In genomic region chr2:102703748-102704147, GRCh38 we compare ENCODE assay signal across 8 cellular contexts. TPM values are rescaled to one million over a fixed set of nuclear protein-coding genes. Genes with fewer than 3 reads are reported as not detected.
DNase-seq lines count a peak whose midpoint lies in the region; ATAC-seq, FAIRE-seq and TF ChIP-seq lines count a peak whose summit lies in the region.

No MANE protein-coding gene starts in this region.

- 0 out of 2 replicates have a peak, but pooled peaks have one; percentile 52 for TF ChIP-seq RAD21 in HepG2 (CRISPR knock-in tag; IDR thresholded peaks at IDR 0.05)

- H3K9me3 Mint-ChIP-seq in astrocyte (ENCODE audit: unreplicated experiment) = no peaks in the 10 kb centered on the region
- H3K9me3 Mint-ChIP-seq in activated T-helper 1 cell treated with anti-CD3 and anti-CD28 coated beads, Interleukin-12 subunit alpha, Interleukin-12 subunit beta, Interleukin-2, Interleukin-4 antibody, amounts not matched to agents 30 ng/mL and 10 ng/mL and 1 ng/mL, durations not matched to agents 14 hours and 24 hours and 36 hours = no peaks in the 10 kb centered on the region

- H3K4me3 ChIP-seq in astrocyte (ENCODE audit: insufficient read depth, low read depth, low read length) (no peak overlapping the region), HepG2 (replicated peaks in 1 of 3; ENCODE audit: insufficient read depth in 1 of 3, low read depth in 2 of 3, low read length in 3 of 3) (no peak overlapping the region), tibial artery (no peak overlapping the region)

- H3K36me3 ChIP-seq in astrocyte (ENCODE audit: insufficient read depth, low read length) (no peaks in the 10 kb centered on the region), HepG2 (replicated peaks in 1 of 2; ENCODE audit: control insufficient read depth in 1 of 2, insufficient read depth in 2 of 2, low read length in 2 of 2) (no peaks in the 10 kb centered on the region), tibial artery (no peaks in the 10 kb centered on the region)

- in situ Hi-C loops in HepG2 (cut with HindIII; ENCODE audit: extremely low pct_ligation_motif_present, low pct_unique_long_range_greater_than_20kb) = no loop called here

- H3K9me3 ChIP-seq in astrocyte (ENCODE audit: insufficient read depth, low read depth, low read length) (no peaks in the 10 kb centered on the region), HepG2 (ENCODE audit: low read length) (no peaks in the 10 kb centered on the region), tibial artery (no peaks in the 10 kb centered on the region)

- FAIRE-seq in astrocyte (lab: Jason Lieb, UNC) (no peak), HepG2 (lab: Jason Lieb, UNC) (peak; percentile 91)

- no TSS peak for BruUV-seq in HepG2 (replicated peaks; lab: Mats Ljungman, UMichigan)

- H3K4me2 ChIP-seq in astrocyte (ENCODE audit: low read length) = no peak overlapping the region
- H3K4me2 ChIP-seq in HepG2 (ENCODE audit: low read depth, low read length) = no peak overlapping the region

- TF ChIP-seq EP300 in HepG2 (IDR thresholded peaks at IDR 0.05; ENCODE audit: low read depth in 2 of 2, low read length in 2 of 2) = no peak
- no peak for TF ChIP-seq EP300 in HepG2 (CRISPR knock-in tag; IDR thresholded peaks at IDR 0.05; ENCODE audit: borderline replicate concordance)

- DNase-seq in SKM-1 treated with dmso at 0.1 percent for 144 hours (lab: John Stamatoyannopoulos, UW; ENCODE audit: unreplicated experiment) (peak; percentile 11), SKM-1 (lab: John Stamatoyannopoulos, UW; ENCODE audit: unreplicated experiment) (no peak), LHCN-M2 (ENCODE audit: low read depth) (peak; percentile 21), astrocyte (ENCODE audit: low read depth) (peak; percentile 2), HepG2 (ENCODE audit: low spot score) (peak; percentile 33), tibial artery (no peak)
- no peak for DNase-seq in activated CD4-positive, CD25-positive, alpha-beta regulatory T cell (lab: John Stamatoyannopoulos, UW)
- DNase-seq in activated T-helper 1 cell treated with anti-CD3 and anti-CD28 coated beads, Interleukin-12 subunit alpha, Interleukin-12 subunit beta, Interleukin-2, Interleukin-4 antibody, amounts not matched to agents 30 ng/mL and 10 ng/mL and 1 ng/mL, durations not matched to agents 14 hours and 24 hours and 36 hours (ENCODE audit: low spot score) = no peak

- no peak for TF ChIP-seq POLR2A in HepG2 (IDR thresholded peaks at IDR 0.05; ENCODE audit: insufficient read depth in 1 of 2, low read depth in 2 of 2, low read length in 2 of 2)

- ATAC-seq in HepG2 = peak; percentile 88

- H3K27me3 ChIP-seq in astrocyte (ENCODE audit: insufficient read depth, low read length) = no peaks in the 10 kb centered on the region
- no peaks in the 10 kb centered on the region for H3K27me3 ChIP-seq in HepG2 (ENCODE audit: control insufficient read depth in 1 of 2, insufficient read depth in 2 of 2, low read length in 2 of 2)
- peaks cover 0 to 4% of the 10 kb centered on the region in 2 donors for H3K27me3 ChIP-seq in tibial artery

- H3K4me1 ChIP-seq in astrocyte (ENCODE audit: insufficient read depth, low read length) (no peaks in the 10 kb centered on the region), HepG2 (ENCODE audit: insufficient read depth, low read length) (peaks cover 14% of the 10 kb centered on the region), tibial artery (no peaks in the 10 kb centered on the region)

- H3K9ac ChIP-seq in astrocyte (ENCODE audit: low read length) (no peak overlapping the region), HepG2 (ENCODE audit: insufficient read depth, low read depth, low read length) (no peak overlapping the region)

- H3K27ac ChIP-seq in astrocyte (ENCODE audit: low read depth, low read length) = no peak overlapping the region
- no peak overlapping the region for H3K27ac ChIP-seq in HepG2 (ENCODE audit: extremely low read length, insufficient read depth, low read length)
- no peak overlapping the region for H3K27ac ChIP-seq in tibial artery

- H3K36me3 Mint-ChIP-seq in astrocyte (ENCODE audit: low read depth, unreplicated experiment) = no peaks in the 10 kb centered on the region
- H3K36me3 Mint-ChIP-seq in activated T-helper 1 cell treated with anti-CD3 and anti-CD28 coated beads, Interleukin-12 subunit alpha, Interleukin-12 subunit beta, Interleukin-2, Interleukin-4 antibody, amounts not matched to agents 30 ng/mL and 10 ng/mL and 1 ng/mL, durations not matched to agents 14 hours and 24 hours and 36 hours (ENCODE audit: low read depth) = no peaks in the 10 kb centered on the region

- peaks cover 6% of the 10 kb centered on the region for H3K4me1 Mint-ChIP-seq in astrocyte (ENCODE audit: low read depth, unreplicated experiment)
- no peaks in the 10 kb centered on the region for H3K4me1 Mint-ChIP-seq in activated T-helper 1 cell treated with anti-CD3 and anti-CD28 coated beads, Interleukin-12 subunit alpha, Interleukin-12 subunit beta, Interleukin-2, Interleukin-4 antibody, amounts not matched to agents 30 ng/mL and 10 ng/mL and 1 ng/mL, durations not matched to agents 14 hours and 24 hours and 36 hours (ENCODE audit: low read depth)

- TF ChIP-seq CTCF in astrocyte (IDR thresholded peaks at IDR 0.05; ENCODE audit: insufficient read depth, low read depth, low read length) = peak; percentile 40
- TF ChIP-seq CTCF in HepG2 (CRISPR knock-in tag; IDR thresholded peaks at IDR 0.05) = peak; percentile 71
- TF ChIP-seq CTCF in tibial artery (IDR thresholded peaks at IDR 0.05) = no peak

- intact Hi-C loops in HepG2 (cut with micrococcal nuclease; ENCODE audit: unreplicated experiment) (loop anchor here (1.0 to 5.0 kb wide), 3 partner anchors 86 to 230 kb away; partner anchors contain the start of genes SLC9A2 and SLC9A4), tibial artery (cut with DNase I; ENCODE audit: low total_unique reads) (no loop called here)
- intact Hi-C loops in activated T-helper 1 cell treated with anti-CD3 and anti-CD28 coated beads, Interleukin-12 subunit alpha, Interleukin-12 subunit beta, Interleukin-2, Interleukin-4 antibody, amounts not matched to agents 30 ng/mL and 10 ng/mL and 1 ng/mL, durations not matched to agents 14 hours and 24 hours and 36 hours (cut with micrococcal nuclease) = loop anchor here (1.0 to 5.0 kb wide), 2 partner anchors 86 to 183 kb away; partner anchors contain the start of gene SLC9A2

- H4K20me1 ChIP-seq in astrocyte (ENCODE audit: insufficient read depth, low read length) (no peaks in the 10 kb centered on the region), HepG2 (ENCODE audit: insufficient read depth, low read length) (no peaks in the 10 kb centered on the region)

- H2AFZ ChIP-seq in astrocyte (ENCODE audit: low read depth, low read length) = no peak overlapping the region
- no peak overlapping the region for H2AFZ ChIP-seq in HepG2 (ENCODE audit: low read length)

- H3K27me3 Mint-ChIP-seq in astrocyte (ENCODE audit: low read depth, unreplicated experiment) = peaks cover 2% of the 10 kb centered on the region
- peaks cover 17% of the 10 kb centered on the region for H3K27me3 Mint-ChIP-seq in activated T-helper 1 cell treated with anti-CD3 and anti-CD28 coated beads, Interleukin-12 subunit alpha, Interleukin-12 subunit beta, Interleukin-2, Interleukin-4 antibody, amounts not matched to agents 30 ng/mL and 10 ng/mL and 1 ng/mL, durations not matched to agents 14 hours and 24 hours and 36 hours (ENCODE audit: insufficient read depth)

- CTCF ChIA-PET in HepG2 (lab: Yijun Ruan, JAX; ENCODE audit: low intra/inter-chr PET ratio, low total read pairs) = interaction anchor here (1.3 kb wide), 1 partner anchor 231 kb away, joined by 7 read pairs; the partner anchor contains the start of gene SLC9A4

- POLR2A ChIA-PET in HepG2 (lab: Yijun Ruan, JAX) = no interaction called here

- no peaks in the 10 kb centered on the region for H3K79me2 ChIP-seq in astrocyte (ENCODE audit: insufficient read depth, low read length)
- H3K79me2 ChIP-seq in HepG2 (ENCODE audit: insufficient read depth, low read length) = no peaks in the 10 kb centered on the region

- H3K27ac Mint-ChIP-seq in astrocyte (ENCODE audit: unreplicated experiment) = no peak overlapping the region
- no peak overlapping the region for H3K27ac Mint-ChIP-seq in activated T-helper 1 cell treated with anti-CD3 and anti-CD28 coated beads, Interleukin-12 subunit alpha, Interleukin-12 subunit beta, Interleukin-2, Interleukin-4 antibody, amounts not matched to agents 30 ng/mL and 10 ng/mL and 1 ng/mL, durations not matched to agents 14 hours and 24 hours and 36 hours

- no peak overlapping the region for H3K4me3 Mint-ChIP-seq in astrocyte (ENCODE audit: unreplicated experiment)
- H3K4me3 Mint-ChIP-seq in activated T-helper 1 cell treated with anti-CD3 and anti-CD28 coated beads, Interleukin-12 subunit alpha, Interleukin-12 subunit beta, Interleukin-2, Interleukin-4 antibody, amounts not matched to agents 30 ng/mL and 10 ng/mL and 1 ng/mL, durations not matched to agents 14 hours and 24 hours and 36 hours = no peak overlapping the region

RNA-seq across cellular contexts. Expression of gene TMEM182, which starts 58.1 kb away (rescaled TPM):
- total RNA-seq in LHCN-M2 (2014; rRNA removed) (2.7 and 4.0 TPM in 2 replicates), astrocyte (5.8 and 7.5 TPM in 2 replicates), HepG2 (2016; rRNA removed; fragmentation: Illumina TruSeq; extraction: Trizol) (8.9 and 10.6 TPM in 2 replicates)
- polyA plus RNA-seq in LHCN-M2 (2012) = 2.6 TPM
- total RNA-seq in HepG2 (2016; cell fraction: cytosol; rRNA removed; fragmentation: Illumina TruSeq; extraction: Trizol; ENCODE audit: low read depth) = 2.9 and 3.2 TPM in 2 replicates
- 8.4 and 10.0 TPM in 2 replicates for total RNA-seq in HepG2 (2016; cell fraction: insoluble cytoplasmic fraction; rRNA removed; fragmentation: Illumina TruSeq; extraction: Trizol)
- total RNA-seq in HepG2 (2016; cell fraction: membrane; rRNA removed; fragmentation: Illumina TruSeq; extraction: Trizol) = 4.3 and 6.3 TPM in 2 replicates
- 7.5 and 8.7 TPM in 2 replicates for total RNA-seq in HepG2 (2016; cell fraction: nucleus; rRNA removed; fragmentation: Illumina TruSeq; extraction: Trizol)
- 8.0 and 8.7 TPM in 2 replicates for polyA plus RNA-seq in HepG2 (2011; rRNA removed)
- 3.8 and 5.8 TPM in 2 replicates for polyA plus RNA-seq in HepG2 (2011; cell fraction: cytosol; rRNA removed)
- polyA plus RNA-seq in HepG2 (2011; cell fraction: nucleus; rRNA removed) = 2.6 and 3.6 TPM in 2 replicates
- polyA plus RNA-seq in HepG2 (2012) = 11.2 and 15.6 TPM in 2 replicates
- 2.3 and 2.5 TPM in 2 replicates for polyA plus RNA-seq in HepG2 (2016; cell fraction: cytosol; fragmentation: Illumina TruSeq; extraction: Trizol; ENCODE audit: low read depth)
- 10.1 and 11.3 TPM in 2 replicates for polyA plus RNA-seq in HepG2 (2016; cell fraction: insoluble cytoplasmic fraction; fragmentation: Illumina TruSeq; extraction: Trizol; ENCODE audit: low read depth)
- polyA plus RNA-seq in HepG2 (2016; cell fraction: membrane; fragmentation: Illumina TruSeq; extraction: Trizol; ENCODE audit: low read depth) = 5.0 and 5.8 TPM in 2 replicates
- 5.8 and 8.3 TPM in 2 replicates for polyA plus RNA-seq in HepG2 (2016; cell fraction: nucleus; fragmentation: Illumina TruSeq; extraction: Trizol; ENCODE audit: insufficient read depth, low read depth)
- polyA minus RNA-seq in HepG2 (2011; rRNA and poly(A)+ RNA removed; ENCODE audit: low replicate concordance) = 4.8 and 13.3 TPM in 2 replicates
- 2.5 and 6.1 TPM in 2 replicates for polyA minus RNA-seq in HepG2 (2011; cell fraction: cytosol; rRNA and poly(A)+ RNA removed)
- 26.4 and 30.3 TPM in 2 replicates for polyA minus RNA-seq in HepG2 (2011; cell fraction: nucleus; rRNA and poly(A)+ RNA removed)
- 2.1 and 4.4 TPM in 2 replicates for total RNA-seq in activated T-helper 1 cell treated with anti-CD3 and anti-CD28 coated beads, Interleukin-12 subunit alpha, Interleukin-12 subunit beta, Interleukin-2, Interleukin-4 antibody, amounts not matched to agents 30 ng/mL and 10 ng/mL and 1 ng/mL, durations not matched to agents 14 hours and 24 hours and 36 hours

Comparison
In these comparisons a context has a peak if more than half of its experiments do, and no peak if none do; other contexts are left out.
1. DNase-seq: peak in SKM-1 treated with dmso at 0.1 percent for 144 hours (single experiment), LHCN-M2 (single experiment), astrocyte (single experiment) and HepG2 (single experiment); none in SKM-1 (single experiment), activated CD4-positive, CD25-positive, alpha-beta regulatory T cell (0 of 4), activated T-helper 1 cell treated with anti-CD3 and anti-CD28 coated beads, Interleukin-12 subunit alpha, Interleukin-12 subunit beta, Interleukin-2, Interleukin-4 antibody, amounts not matched to agents 30 ng/mL and 10 ng/mL and 1 ng/mL, durations not matched to agents 14 hours and 24 hours and 36 hours (single experiment) and tibial artery (0 of 2).
2. CTCF ChIP-seq: peak in astrocyte (single experiment) and HepG2 (single experiment); none in tibial artery (0 of 2).